Comparison of ENCODE assay signal across 8 cellular contexts in the genomic region with DNA sequence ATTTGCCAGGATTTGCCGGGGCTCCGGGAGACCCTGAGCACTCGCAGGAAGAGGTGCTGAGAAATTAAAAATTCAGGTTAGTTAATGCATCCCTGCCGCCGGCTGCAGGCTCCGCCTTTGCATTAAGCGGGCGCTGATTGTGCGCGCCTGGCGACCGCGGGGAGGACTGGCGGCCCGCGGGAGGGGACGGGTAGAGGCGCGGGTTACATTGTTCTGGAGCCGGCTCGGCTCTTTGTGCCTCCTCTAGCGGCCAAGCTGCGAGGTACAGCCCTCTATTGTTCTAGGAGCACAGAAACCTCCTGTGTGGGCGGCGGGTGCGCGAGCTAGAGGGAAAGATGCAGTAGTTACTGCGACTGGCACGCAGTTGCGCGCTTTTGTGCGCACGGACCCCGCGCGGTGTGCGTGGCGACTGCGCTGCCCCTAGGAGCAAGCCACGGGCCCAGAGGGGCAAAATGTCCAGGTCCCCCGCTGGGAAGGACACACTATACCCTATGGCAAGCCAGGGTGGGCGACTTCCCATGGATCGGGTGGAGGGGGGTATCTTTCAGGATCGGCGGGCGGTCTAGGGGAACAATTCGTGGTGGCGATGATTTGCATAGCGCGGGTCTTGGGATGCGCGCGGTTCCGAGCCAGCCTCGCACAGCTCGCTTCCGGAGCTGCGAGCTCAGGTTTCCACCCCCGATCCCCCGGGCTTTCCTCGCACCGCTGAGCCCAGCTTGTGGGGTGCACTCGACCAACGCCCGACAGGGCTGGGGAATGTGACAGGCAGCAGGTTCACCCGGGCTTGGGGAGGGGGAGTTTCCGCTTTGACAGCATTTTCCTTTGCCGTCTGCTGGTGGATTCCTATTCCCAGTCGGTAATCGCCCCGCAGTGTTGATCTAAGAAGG. TPM values are rescaled to one million over a fixed set of nuclear protein-coding genes. Genes with fewer than 3 reads are reported as not detected.
DNase-seq lines count a peak whose midpoint lies in the region; ATAC-seq and TF ChIP-seq lines count a peak whose summit lies in the region.

No MANE protein-coding gene starts in this region.

- H3K27me3 ChIP-seq in cardiac muscle cell (peaks cover 92% of the 10 kb centered on the region), HUES48 (ENCODE audit: control insufficient read depth, insufficient read depth, low read length) (peaks cover 93% of the 10 kb centered on the region), iPS-20b (ENCODE audit: insufficient read depth, low read length) (peaks cover 93% of the 10 kb centered on the region)

- H3K4me1 ChIP-seq in cardiac muscle cell (ENCODE audit: low read depth) (peaks cover 12% of the 10 kb centered on the region), HUES48 (ENCODE audit: control insufficient read depth, insufficient read depth, low read length) (peaks cover 62% of the 10 kb centered on the region), iPS-20b (ENCODE audit: insufficient read depth, low read length) (peaks cover 22% of the 10 kb centered on the region)

- intact Hi-C loops in Right ventricle myocardium inferior (cut with DNase I): loop anchor here (5.0 kb wide), 1 partner anchor 691 kb away; no protein-coding TSS in a partner anchor

- peak; percentile 75 for TF ChIP-seq CTCF in cardiac muscle cell (IDR thresholded peaks at IDR 0.05; ENCODE audit: low read depth, low read length)

- DNase-seq in cardiac muscle cell (ENCODE audit: low read depth in 1 of 2, low spot score in 1 of 2) (peak; percentile 73 to 87), Right ventricle myocardium inferior (ENCODE audit: missing footprints) (no peak), NOMO-1 treated with dmso at 0.1 percent for 144 hours (lab: John Stamatoyannopoulos, UW; ENCODE audit: unreplicated experiment) (peak; percentile 90), amygdala (lab: John Stamatoyannopoulos, UW) (peak in 33 of 56 donors; percentile 7 to 67 (median 35)), GM19238 (ENCODE audit: insufficient read length, low spot score) (no peak)
- peak; percentile 76 to 79 for DNase-seq in stimulated activated CD4-positive, alpha-beta T cell treated with anti-CD3 and anti-CD28 coated beads, Interleukin-15, amount 100 ng/mL, for 48 hours (ENCODE audit: low read depth in 2 of 2)

- H3K9ac ChIP-seq in HUES48 (ENCODE audit: low read depth, low read length): no peak overlapping the region
- H3K9ac ChIP-seq in iPS-20b (ENCODE audit: low read depth, low read length): peak overlapping the region; percentile 51; the same call in 1 of the 2 replicates

- no peaks in the 10 kb centered on the region for H3K9me3 ChIP-seq in cardiac muscle cell (ENCODE audit: low read depth)
- H3K9me3 ChIP-seq in HUES48 (ENCODE audit: control insufficient read depth, insufficient read depth, low read length): no peaks in the 10 kb centered on the region
- no peaks in the 10 kb centered on the region; the same call in 1 of the 2 replicates for H3K9me3 ChIP-seq in iPS-20b (ENCODE audit: insufficient read depth, low read depth, low read length)

- no peak overlapping the region for H3K27ac ChIP-seq in cardiac muscle cell
- H3K27ac ChIP-seq in HUES48 (ENCODE audit: low read depth, low read length): no peak overlapping the region
- no peak overlapping the region for H3K27ac ChIP-seq in iPS-20b (ENCODE audit: low read length)

- H3K36me3 ChIP-seq in cardiac muscle cell (no peaks in the 10 kb centered on the region), HUES48 (ENCODE audit: control insufficient read depth, insufficient read depth, low read length) (no peaks in the 10 kb centered on the region), iPS-20b (ENCODE audit: insufficient read depth, low read depth, low read length) (no peaks in the 10 kb centered on the region)

- H3K4me3 ChIP-seq in cardiac muscle cell: peak overlapping the region; percentile 26
- peak overlapping the region; percentile 65 for H3K4me3 ChIP-seq in HUES48 (ENCODE audit: low read depth, low read length)
- H3K4me3 ChIP-seq in iPS-20b (ENCODE audit: low read length): peak overlapping the region; percentile 75

- ATAC-seq in Right ventricle myocardium inferior: no peak

RNA-seq across cellular contexts. Expression of a gene that starts 2.9 kb away (rescaled TPM):
- 0.03 and 0.04 TPM in 2 replicates for total RNA-seq in cardiac muscle cell
- polyA plus RNA-seq in cardiac muscle cell: 0.04 TPM in 1 of 2 replicates, not detected in the other
- total RNA-seq in Right ventricle myocardium inferior: 0.03 TPM

Comparison
In these comparisons a context has a peak if more than half of its experiments do, and no peak if none do; other contexts are left out.
1. DNase-seq: peak in cardiac muscle cell (2 of 2), NOMO-1 treated with dmso at 0.1 percent for 144 hours (single experiment), amygdala (33 of 56) and stimulated activated CD4-positive, alpha-beta T cell treated with anti-CD3 and anti-CD28 coated beads, Interleukin-15, amount 100 ng/mL, for 48 hours (2 of 2); none in Right ventricle myocardium inferior (single experiment) and GM19238 (single experiment).
2. Peak in every context shown above with its lines, with median percentiles within 50 percentile points of each other: H3K4me3 ChIP-seq.